Comparison of ENCODE assay signal across 16 cellular contexts in genomic region chr17:74518582-74518981, GRCh38. TPM values are rescaled to one million over a fixed set of nuclear protein-coding genes. Genes with fewer than 3 reads are reported as not detected.
"Had no signal": no experiment of that assay in that cellular context is flagged by ENCODE, and none has a peak within 500 bp of the region (broad histone marks: within the 10 kb centered on the region; RNA-seq: fewer than 3 reads in every experiment).

No MANE protein-coding gene starts in this region.

RNA-seq across cellular contexts. Expression of gene CD300LB, which starts 12.7 kb away (rescaled TPM):
- total RNA-seq: activated B cell treated with CpG ODN at 0.5 μM for 24 hours; activated CD4-positive, alpha-beta memory T cell treated with anti-CD3 and anti-CD28 coated beads, Interleukin-2, amount 10 ng/mL, durations not matched to agents 7 days and 5 days; activated CD4-positive, alpha-beta T cell treated with anti-CD3 and anti-CD28 coated beads for 36 hours; activated CD4-positive, alpha-beta T cell treated with anti-CD3 and anti-CD28 coated beads, Interleukin-2, amount 10 ng/mL, durations not matched to agents 7 days and 5 days; activated CD8-positive, alpha-beta memory T cell treated with anti-CD3 and anti-CD28 coated beads for 36 hours; activated CD8-positive, alpha-beta T cell treated with anti-CD3 and anti-CD28 coated beads, Interleukin-2, amount 10 ng/mL, durations not matched to agents 7 days and 5 days; activated naive CD4-positive, alpha-beta T cell treated with anti-CD3 and anti-CD28 coated beads for 36 hours; activated naive CD4-positive, alpha-beta T cell treated with anti-CD3 and anti-CD28 coated beads, Interleukin-2, amount 50 U/mL, for 72 hours; activated naive CD8-positive, alpha-beta T cell treated with anti-CD3 and anti-CD28 coated beads for 36 hours; activated T-helper 2 cell treated with anti-CD3 and anti-CD28 coated beads, Interferon-gamma antibody, Interleukin-2, Interleukin-4, amounts not matched to agents 10 μg/mL and 5 μg/mL and 100 μg/mL, durations not matched to agents 14 hours and 24 hours and 36 hours; astrocyte; body of pancreas; cardiac septum; cerebellum had no signal

RNA-seq across cellular contexts. Expression of gene CD300C, which starts 27.3 kb away (rescaled TPM):
- total RNA-seq: activated CD4-positive, alpha-beta T cell treated with anti-CD3 and anti-CD28 coated beads for 36 hours; activated CD8-positive, alpha-beta memory T cell treated with anti-CD3 and anti-CD28 coated beads for 36 hours; activated naive CD4-positive, alpha-beta T cell treated with anti-CD3 and anti-CD28 coated beads for 36 hours; activated naive CD8-positive, alpha-beta T cell treated with anti-CD3 and anti-CD28 coated beads for 36 hours; activated T-helper 2 cell treated with anti-CD3 and anti-CD28 coated beads, Interferon-gamma antibody, Interleukin-2, Interleukin-4, amounts not matched to agents 10 μg/mL and 5 μg/mL and 100 μg/mL, durations not matched to agents 14 hours and 24 hours and 36 hours; cerebellum had no signal

RNA-seq across cellular contexts. Expression of gene CD300H, which starts 48.7 kb away (rescaled TPM):
- total RNA-seq: activated B cell treated with CpG ODN at 0.5 μM for 24 hours; activated CD4-positive, alpha-beta memory T cell treated with anti-CD3 and anti-CD28 coated beads, Interleukin-2, amount 10 ng/mL, durations not matched to agents 7 days and 5 days; activated CD4-positive, alpha-beta T cell treated with anti-CD3 and anti-CD28 coated beads for 36 hours; activated CD4-positive, alpha-beta T cell treated with anti-CD3 and anti-CD28 coated beads, Interleukin-2, amount 10 ng/mL, durations not matched to agents 7 days and 5 days; activated CD8-positive, alpha-beta memory T cell treated with anti-CD3 and anti-CD28 coated beads for 36 hours; activated CD8-positive, alpha-beta T cell treated with anti-CD3 and anti-CD28 coated beads, Interleukin-2, amount 10 ng/mL, durations not matched to agents 7 days and 5 days; activated naive CD4-positive, alpha-beta T cell treated with anti-CD3 and anti-CD28 coated beads for 36 hours; activated naive CD4-positive, alpha-beta T cell treated with anti-CD3 and anti-CD28 coated beads, Interleukin-2, amount 50 U/mL, for 72 hours; activated naive CD8-positive, alpha-beta T cell treated with anti-CD3 and anti-CD28 coated beads for 36 hours; activated T-helper 2 cell treated with anti-CD3 and anti-CD28 coated beads, Interferon-gamma antibody, Interleukin-2, Interleukin-4, amounts not matched to agents 10 μg/mL and 5 μg/mL and 100 μg/mL, durations not matched to agents 14 hours and 24 hours and 36 hours; adrenal gland; aorta; astrocyte; body of pancreas; cardiac septum; cerebellum had no signal
- polyA plus RNA-seq: adrenal gland, aorta had no signal

RNA-seq across cellular contexts. Expression of gene CD300A, which starts 52.1 kb away (rescaled TPM):
- total RNA-seq: astrocyte had no signal
